8 cellular contexts compared by ENCODE assay signal in the genomic region with DNA sequence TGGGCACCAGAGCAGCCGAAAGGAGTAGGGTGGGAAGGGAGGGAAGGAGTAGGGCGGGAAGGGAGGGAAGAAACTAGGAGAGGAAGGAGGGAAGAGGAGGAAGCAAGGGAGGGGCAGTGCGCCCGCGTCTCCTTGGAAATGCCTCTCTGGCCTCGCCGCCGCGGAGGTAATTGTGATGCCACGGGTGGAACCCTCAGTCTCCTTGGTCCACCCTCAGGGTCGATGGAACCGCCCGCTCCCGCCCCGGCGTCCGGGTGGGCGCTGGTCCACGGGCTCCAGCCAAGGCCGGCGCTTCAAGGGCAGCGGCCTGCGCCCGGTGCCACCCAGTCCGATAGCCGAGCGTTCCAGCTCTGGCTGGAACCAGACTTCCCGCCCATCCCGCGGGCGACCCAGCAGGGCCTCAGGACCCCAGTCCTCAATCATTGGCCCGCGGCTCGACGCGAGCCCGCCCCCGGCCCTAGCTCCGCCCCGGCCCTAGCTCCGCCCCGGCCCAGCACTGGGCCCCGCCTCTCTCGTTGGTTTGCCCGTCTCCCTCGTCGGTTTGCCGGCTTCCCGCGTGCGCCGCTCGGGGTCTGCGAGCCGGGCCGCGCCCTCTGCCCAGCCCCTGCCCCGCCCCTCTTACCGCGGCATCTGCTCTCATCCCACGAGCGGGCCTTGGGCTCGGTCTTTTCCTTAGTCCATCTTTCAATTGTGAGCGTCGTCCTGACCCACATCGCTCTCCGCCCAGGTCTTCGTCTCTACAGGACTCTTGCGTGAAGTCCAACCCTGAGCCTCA. TPM values are rescaled to one million over a fixed set of nuclear protein-coding genes. Genes with fewer than 3 reads are reported as not detected.
A peak's percentile ranks its signal among the peaks of the same experiment; 100 is the strongest.
DNase-seq lines count a peak whose midpoint lies in the region; ATAC-seq, FAIRE-seq and TF ChIP-seq lines count a peak whose summit lies in the region.

No MANE protein-coding gene starts in this region.

- peak overlapping the region; percentile 56 to 79 (median 72) for H3K4me3 ChIP-seq in esophagus squamous epithelium

- no peaks in the 10 kb centered on the region for H3K27me3 ChIP-seq in esophagus squamous epithelium

- peaks cover 0 to 25% (median 0%) of the 10 kb centered on the region in 3 donors for H3K36me3 ChIP-seq in esophagus squamous epithelium

- H3K27ac ChIP-seq in esophagus squamous epithelium: peak overlapping the region; percentile 88 to 92 (median 90)

- 0 out of 2 replicates have a peak, but pooled peaks have one; percentile 23 for TF ChIP-seq EP300 in Ishikawa (IDR thresholded peaks at IDR 0.05; ENCODE audit: borderline replicate concordance)

- no peak for TF ChIP-seq RAD21 in Ishikawa (IDR thresholded peaks at IDR 0.05; ENCODE audit: low read depth)

- peak; percentile 95 for DNase-seq in D721Med (ENCODE audit: insufficient read length, low spot score)
- DNase-seq in activated T-helper 1 cell treated with Interleukin-2 at 50 U/mL for 16 hours (ENCODE audit: low read depth): peak; percentile 82
- peak; percentile 48 for DNase-seq in esophagus squamous epithelium (lab: John Stamatoyannopoulos, UW)
- peak; percentile 90 for DNase-seq in myocyte (ENCODE audit: low read depth)
- peak; percentile 76 to 81 for DNase-seq in stimulated activated CD8-positive, alpha-beta memory T cell treated with anti-CD3 and anti-CD28 coated beads, Interleukin-7, amount 100 ng/mL, for 4 hours (ENCODE audit: low read depth in 2 of 2)

- WGBS in esophagus squamous epithelium, 2 donors: 0 to 1% methylated on average over 22 to 44 of the region's 69 CpGs

- no peak for FAIRE-seq in D721Med (lab: Jason Lieb, UNC)

- ATAC-seq in GM21515 (IDR thresholded peaks at IDR 0.05; ENCODE audit: unreplicated experiment): peak; percentile 56

- intact Hi-C loops in esophagus squamous epithelium (cut with DNase I): no loop called here

- TF ChIP-seq CTCF in D721Med (IDR thresholded peaks at IDR 0.05; ENCODE audit: insufficient read depth, missing control alignments) (no peak), esophagus squamous epithelium (IDR thresholded peaks at IDR 0.05) (no peak)

- TF ChIP-seq POLR2A in esophagus squamous epithelium (IDR thresholded peaks at IDR 0.05): peak in 3 of 4 donors; percentile 12 to 73 (median 70)

- no peaks in the 10 kb centered on the region for H3K9me3 ChIP-seq in esophagus squamous epithelium

- H3K4me1 ChIP-seq in esophagus squamous epithelium: peaks cover 10 to 46% (median 14%) of the 10 kb centered on the region in 3 donors

TF ChIP-seq in Ishikawa, 13 proteins besides CTCF, POLR2A, EP300 and RAD21:
- TF ChIP-seq ZBTB7A (IDR thresholded peaks at IDR 0.05; ENCODE audit: low read depth): peak; percentile 50; the same call in 1 of the 2 replicates
- no peak for TF ChIP-seq CEBPB (IDR thresholded peaks at IDR 0.05)
- TF ChIP-seq FOXM1 (IDR thresholded peaks at IDR 0.05; ENCODE audit: borderline replicate concordance, low read depth): no peak
- peak; percentile 68 for TF ChIP-seq TAF1 (IDR thresholded peaks at IDR 0.05; ENCODE audit: low read depth)
- TF ChIP-seq, protein P1, sequence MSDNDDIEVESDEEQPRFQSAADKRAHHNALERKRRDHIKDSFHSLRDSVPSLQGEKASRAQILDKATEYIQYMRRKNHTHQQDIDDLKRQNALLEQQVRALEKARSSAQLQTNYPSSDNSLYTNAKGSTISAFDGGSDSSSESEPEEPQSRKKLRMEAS (IDR thresholded peaks at IDR 0.05): peak; percentile 76
TF ChIP-seq in Ishikawa: peak in this region for 3.

TF ChIP-seq in PFSK-1, 5 proteins besides CTCF, POLR2A, EP300 and RAD21:
- TF ChIP-seq POLR2AphosphoS5 (IDR thresholded peaks at IDR 0.05; ENCODE audit: low read depth, low read length) (peak; percentile 98), FOXP2 (optimal IDR thresholded peaks at IDR 0.05; ENCODE audit: borderline replicate concordance, extremely low read depth, extremely low read length, insufficient read depth) (no peak), SIN3A (IDR thresholded peaks at IDR 0.05; ENCODE audit: borderline replicate concordance, insufficient read depth, low read length) (no peak), TAF1 (IDR thresholded peaks at IDR 0.05; ENCODE audit: borderline replicate concordance, insufficient read depth, low read length) (0 out of 2 replicates have a peak, but pooled peaks have one; percentile 40)

RNA-seq across cellular contexts. Expression of gene PROCA1, which starts 0.6 kb away (rescaled TPM):
- 2.1 TPM for polyA plus RNA-seq in PFSK-1 (2012; ENCODE audit: insufficient read length, low read depth)
- total RNA-seq in esophagus squamous epithelium (1 to 10 TPM in 1 of 4 donors, under 1 TPM in 2, not detected in 1; 0.48 to 1.1 (median 0.64) TPM), myocyte (1.0 and 1.6 TPM in 2 replicates)
- 1.6 TPM for polyA plus RNA-seq in myocyte (2012)

RNA-seq across cellular contexts. Expression of gene RAB34, which starts 6.5 kb away (rescaled TPM):
- not detected for polyA plus RNA-seq in PFSK-1 (2012; ENCODE audit: insufficient read length, low read depth)
- total RNA-seq in esophagus squamous epithelium (10 to 100 TPM; 27.6 to 98.0 (median 65.1) TPM), myocyte (162 and 198 TPM in 2 replicates)
- 125 TPM for polyA plus RNA-seq in myocyte (2012)

RNA-seq across cellular contexts. Expression of gene RPL23A, which starts 8.7 kb away (rescaled TPM):
- polyA plus RNA-seq in PFSK-1 (2012; ENCODE audit: insufficient read length, low read depth): 1,809 TPM
- total RNA-seq in esophagus squamous epithelium: 100 to 1,000 TPM; 236 to 881 (median 571) TPM
- total RNA-seq in myocyte: 261 and 384 TPM in 2 replicates
- polyA plus RNA-seq in myocyte (2012): 793 TPM

RNA-seq across cellular contexts. Expression of gene TLCD1, which starts 14.9 kb away (rescaled TPM):
- 17.2 TPM for polyA plus RNA-seq in PFSK-1 (2012; ENCODE audit: insufficient read length, low read depth)
- total RNA-seq in esophagus squamous epithelium: 10 to 100 TPM in 3 of 4 donors, 1 to 10 TPM in 1; 8.8 to 17.0 (median 13.0) TPM
- total RNA-seq in myocyte: 11.1 and 22.3 TPM in 2 replicates
- polyA plus RNA-seq in myocyte (2012): 18.4 TPM

RNA-seq across cellular contexts. Expression of gene NEK8, which starts 17.5 kb away (rescaled TPM):
- 2.7 TPM for polyA plus RNA-seq in PFSK-1 (2012; ENCODE audit: insufficient read length, low read depth)
- total RNA-seq in esophagus squamous epithelium: 1 to 10 TPM; 1.1 to 7.3 (median 2.6) TPM
- total RNA-seq in myocyte: 5.5 and 6.0 TPM in 2 replicates
- 5.6 TPM for polyA plus RNA-seq in myocyte (2012)

Comparison
In these comparisons a context has a peak if more than half of its experiments do, and no peak if none do; other contexts are left out.
1. Peak in every context shown above with its lines: DNase-seq, ATAC-seq, H3K4me3 ChIP-seq and H3K27ac ChIP-seq.